In the genomic region with DNA sequence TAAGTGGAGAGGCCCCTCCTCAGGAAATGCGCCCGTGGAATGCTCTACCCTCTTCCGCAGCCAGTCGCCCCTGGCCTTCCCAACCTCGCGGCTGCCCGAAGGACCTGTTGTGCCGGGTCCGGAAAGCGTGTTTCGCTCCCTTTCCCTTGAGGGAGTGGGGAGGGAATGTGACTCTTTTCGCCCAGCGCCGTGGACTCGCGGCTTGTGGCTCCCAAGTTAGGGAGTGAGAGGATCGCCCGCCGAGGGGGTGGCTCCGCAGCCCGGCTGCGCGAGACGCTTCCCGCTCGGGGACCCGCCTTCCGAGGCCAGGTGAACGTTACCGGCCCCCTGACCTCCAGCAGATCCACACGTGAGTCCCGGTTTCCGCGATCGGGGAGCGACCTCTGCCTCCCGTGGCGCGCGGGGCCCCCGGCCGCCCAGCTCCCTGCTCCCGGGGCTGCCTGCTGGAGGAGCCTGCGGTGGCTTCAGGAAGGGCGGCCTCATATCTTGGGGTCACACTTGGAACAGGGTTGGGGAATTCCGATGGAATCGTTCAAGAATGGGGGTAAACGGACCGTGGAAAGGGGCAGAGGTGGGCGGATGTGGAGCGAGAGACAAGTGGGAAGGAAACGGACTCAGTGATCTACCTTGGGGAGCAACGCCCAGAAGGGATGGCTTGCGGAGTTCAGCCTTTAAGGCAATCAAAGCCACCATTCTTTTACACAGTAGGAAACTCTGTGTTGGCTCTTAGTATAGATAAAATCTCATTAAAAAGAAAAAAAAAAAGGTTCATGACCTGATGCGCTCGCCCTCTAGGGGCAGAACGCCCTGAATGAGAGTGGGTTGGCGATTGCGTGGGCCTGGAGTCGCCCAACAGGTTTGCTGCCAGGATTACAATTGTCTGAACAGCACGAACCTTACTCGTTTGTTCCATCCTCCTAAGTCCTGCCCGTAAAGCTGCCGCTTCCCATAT, we compare ENCODE assay signal across 8 cellular contexts. TPM values are rescaled to one million over a fixed set of nuclear protein-coding genes. Genes with fewer than 3 reads are reported as not detected.
DNase-seq lines count a peak whose midpoint lies in the region; ATAC-seq and TF ChIP-seq lines count a peak whose summit lies in the region.

No MANE protein-coding gene starts in this region.

- H3K27me3 Mint-ChIP-seq in CD8-positive, alpha-beta memory T cell = peaks cover 22 to 53% of the 10 kb centered on the region in 2 donors
- H3K27me3 Mint-ChIP-seq in endodermal cell (ENCODE audit: insufficient read depth) = peaks cover 32% of the 10 kb centered on the region
- H3K27me3 Mint-ChIP-seq in type B pancreatic cell = no peaks in the 10 kb centered on the region

- 5 to 9% methylated on average over 16 to 64 of the region's 64 CpGs for WGBS in endodermal cell (ENCODE audit: insufficient coverage in 1 of 2, insufficient read length in 1 of 2), 2 experiments

- no peaks in the 10 kb centered on the region for H3K36me3 Mint-ChIP-seq in CD8-positive, alpha-beta memory T cell
- H3K36me3 Mint-ChIP-seq in endodermal cell (ENCODE audit: low read depth) (peaks cover 4% of the 10 kb centered on the region), type B pancreatic cell (peaks cover 12% of the 10 kb centered on the region)

- H3K9me3 Mint-ChIP-seq in CD8-positive, alpha-beta memory T cell = no peaks in the 10 kb centered on the region
- peaks cover under 1% of the 10 kb centered on the region for H3K9me3 Mint-ChIP-seq in endodermal cell
- no peaks in the 10 kb centered on the region for H3K9me3 Mint-ChIP-seq in type B pancreatic cell

- peak; percentile 2 for ATAC-seq in HG02642 (IDR thresholded peaks at IDR 0.05; ENCODE audit: poor library complexity, unreplicated experiment)
- no peak for ATAC-seq in HG03039 (IDR thresholded peaks at IDR 0.05; ENCODE audit: unreplicated experiment)

- H3K27me3 ChIP-seq in CD8-positive, alpha-beta memory T cell (ENCODE audit: insufficient read depth, low read length, poor library complexity, severe bottlenecking) = no peaks in the 10 kb centered on the region
- peaks cover 27% of the 10 kb centered on the region for H3K27me3 ChIP-seq in endodermal cell (ENCODE audit: control insufficient read depth, insufficient read depth, low read length, poor library complexity, severe bottlenecking)
- H3K27me3 ChIP-seq in mucosa of rectum (ENCODE audit: control insufficient read depth in 2 of 2, insufficient read depth in 2 of 2, low read length in 2 of 2) = peaks cover 0 to 5% of the 10 kb centered on the region in 2 donors

- H3K27ac ChIP-seq in CD8-positive, alpha-beta memory T cell (ENCODE audit: low read depth, low read length) = peak overlapping the region; percentile 66
- peak overlapping the region; percentile 87 for H3K27ac ChIP-seq in VCaP
- no peak overlapping the region for H3K27ac ChIP-seq in endodermal cell (ENCODE audit: low read depth, low read length)
- H3K27ac ChIP-seq in mucosa of rectum (ENCODE audit: low read depth in 2 of 2, low read length in 2 of 2) = peak overlapping the region; percentile 44 to 49

- H3K4me1 ChIP-seq in CD8-positive, alpha-beta memory T cell (ENCODE audit: insufficient read depth, low read length) = no peaks in the 10 kb centered on the region
- H3K4me1 ChIP-seq in endodermal cell (ENCODE audit: control insufficient read depth, insufficient read depth, low read length) = no peaks in the 10 kb centered on the region
- H3K4me1 ChIP-seq in mucosa of rectum (ENCODE audit: control insufficient read depth in 2 of 2, insufficient read depth in 2 of 2, low read length in 2 of 2) = peaks cover 6 to 11% of the 10 kb centered on the region in 2 donors

- CTCF ChIA-PET in CD8-positive, alpha-beta memory T cell (lab: Charles Lee) = interaction anchor here (1.2 to 1.4 kb wide), 2 partner anchors 38 to 172 kb away, joined by 3 read pairs; no protein-coding TSS in a partner anchor

- DNase-seq in CD8-positive, alpha-beta memory T cell = no peak
- DNase-seq in endodermal cell (peak; percentile 83), type B pancreatic cell (ENCODE audit: extremely low spot score, unreplicated experiment) (peak; percentile 68)
- DNase-seq in central memory CD4-positive, alpha-beta T cell = no peak

- no peaks in the 10 kb centered on the region for H3K36me3 ChIP-seq in CD8-positive, alpha-beta memory T cell (ENCODE audit: insufficient read depth, low read length)
- H3K36me3 ChIP-seq in endodermal cell (ENCODE audit: control insufficient read depth, insufficient read depth, low read length) = no peaks in the 10 kb centered on the region
- H3K36me3 ChIP-seq in mucosa of rectum (ENCODE audit: control insufficient read depth in 2 of 2, insufficient read depth in 2 of 2, low read length in 2 of 2) = no peaks in the 10 kb centered on the region

- POLR2A ChIA-PET in CD8-positive, alpha-beta memory T cell (lab: Charles Lee) = no interaction called here

- H3K4me1 Mint-ChIP-seq in CD8-positive, alpha-beta memory T cell = peaks cover 4 to 18% (median 14%) of the 10 kb centered on the region in 3 donors
- H3K4me1 Mint-ChIP-seq in endodermal cell (peaks cover 10% of the 10 kb centered on the region), type B pancreatic cell (ENCODE audit: unreplicated experiment) (peaks cover 14% of the 10 kb centered on the region)

- no peak overlapping the region for H3K27ac Mint-ChIP-seq in CD8-positive, alpha-beta memory T cell
- H3K27ac Mint-ChIP-seq in endodermal cell (peak overlapping the region; percentile 79), type B pancreatic cell (peak overlapping the region; percentile 90)

- H3K9ac ChIP-seq in endodermal cell (ENCODE audit: extremely low read depth, low read length, poor library complexity, severe bottlenecking) = peak overlapping the region; percentile 21
- H3K9ac ChIP-seq in mucosa of rectum (ENCODE audit: low read depth in 1 of 2, low read length in 2 of 2) = peak overlapping the region; percentile 77 to 80

- peak overlapping the region in 6 of 7 donors; percentile 54 to 72 (median 69) for H3K4me3 Mint-ChIP-seq in CD8-positive, alpha-beta memory T cell
- peak overlapping the region; percentile 84 for H3K4me3 Mint-ChIP-seq in endodermal cell
- peak overlapping the region; percentile 95 for H3K4me3 Mint-ChIP-seq in type B pancreatic cell

- TF ChIP-seq CTCF in VCaP (conservative IDR thresholded peaks at IDR 0.05) (peak; percentile 76), endodermal cell (conservative IDR thresholded peaks at IDR 0.05) (peak; percentile 82), type B pancreatic cell (conservative IDR thresholded peaks at IDR 0.05) (peak; percentile 74)

- H3K4me3 ChIP-seq in CD8-positive, alpha-beta memory T cell (ENCODE audit: low read length) = peak overlapping the region; percentile 53
- H3K4me3 ChIP-seq in endodermal cell (ENCODE audit: low read length) (peak overlapping the region; percentile 81), mucosa of rectum (ENCODE audit: low read length in 2 of 2) (peak overlapping the region; percentile 83 to 85)

- no peaks in the 10 kb centered on the region for H3K9me3 ChIP-seq in CD8-positive, alpha-beta memory T cell (ENCODE audit: low read length)
- H3K9me3 ChIP-seq in endodermal cell (ENCODE audit: control insufficient read depth, low read length) (no peaks in the 10 kb centered on the region), mucosa of rectum (ENCODE audit: control insufficient read depth in 2 of 2, low read length in 2 of 2) (no peaks in the 10 kb centered on the region)

RNA-seq across cellular contexts. Expression of gene TPD52L1, which starts 0.9 kb away (rescaled TPM):
- not detected for total RNA-seq in CD8-positive, alpha-beta memory T cell
- polyA plus RNA-seq in CD8-positive, alpha-beta memory T cell = 0.18 TPM
- 10 to 100 TPM; 24.9 to 39.1 TPM for total RNA-seq in endodermal cell
- polyA plus RNA-seq in endodermal cell (2013, experiment 1 of 2) = 8.2 TPM
- polyA plus RNA-seq in endodermal cell (2013, experiment 2 of 2) = 7.6 TPM
- 80.4 and 142 TPM in 2 replicates for total RNA-seq in type B pancreatic cell (ENCODE audit: low replicate concordance)

Comparison
In these comparisons a context has a peak if more than half of its experiments do, and no peak if none do; other contexts are left out.
1. DNase-seq: peak in endodermal cell (single experiment) and type B pancreatic cell (single experiment); none in CD8-positive, alpha-beta memory T cell (0 of 5) and central memory CD4-positive, alpha-beta T cell (single experiment).
2. H3K27ac Mint-ChIP-seq: peak in endodermal cell (single experiment) and type B pancreatic cell (single experiment); none in CD8-positive, alpha-beta memory T cell (0 of 8).
3. RNA of gene TPD52L1, which starts 0.9 kb away (total RNA-seq): 80.4 to 142 TPM in type B pancreatic cell and 24.9 to 39.1 TPM in endodermal cell; not detected in CD8-positive, alpha-beta memory T cell; every median in the first group is over 10 times any median in the second.
4. Peak in every context shown above with its lines, with median percentiles within 50 percentile points of each other: H3K4me3 ChIP-seq, H3K4me3 Mint-ChIP-seq and CTCF ChIP-seq.